15 cellular contexts compared by ENCODE assay signal in genomic region chrX:80667967-80668366, GRCh38.
DNase-seq lines count a peak whose midpoint lies in the region; ATAC-seq lines count a peak whose summit lies in the region.
"Had no signal": no experiment of that assay in that cellular context is flagged by ENCODE, and none has a peak within 500 bp of the region (broad histone marks: within the 10 kb centered on the region; RNA-seq: fewer than 3 reads in every experiment).

No MANE protein-coding gene starts in this region.

- H3K27ac Mint-ChIP-seq in activated CD4-positive, alpha-beta memory T cell treated with anti-CD3 and anti-CD28 coated beads for 36 hours = no peak overlapping the region
- H3K27ac Mint-ChIP-seq in activated CD4-positive, alpha-beta memory T cell treated with anti-CD3 and anti-CD28 coated beads, Interleukin-2, amount 10 ng/mL, durations not matched to agents 7 days and 5 days = no peak overlapping the region

- H3K27me3 Mint-ChIP-seq in activated CD4-positive, alpha-beta memory T cell treated with anti-CD3 and anti-CD28 coated beads for 36 hours = no peaks in the 10 kb centered on the region
- no peaks in the 10 kb centered on the region for H3K27me3 Mint-ChIP-seq in activated CD4-positive, alpha-beta memory T cell treated with anti-CD3 and anti-CD28 coated beads, Interleukin-2, amount 10 ng/mL, durations not matched to agents 7 days and 5 days

- CTCF ChIA-PET in activated CD4-positive, alpha-beta memory T cell treated with anti-CD3 and anti-CD28 coated beads for 36 hours (lab: Charles Lee) = no interaction called here
- CTCF ChIA-PET in activated CD4-positive, alpha-beta memory T cell treated with anti-CD3 and anti-CD28 coated beads, Interleukin-2, amount 10 ng/mL, durations not matched to agents 7 days and 5 days (lab: Charles Lee) = no interaction called here

- no peak overlapping the region for H3K4me3 Mint-ChIP-seq in activated CD4-positive, alpha-beta memory T cell treated with anti-CD3 and anti-CD28 coated beads for 36 hours
- H3K4me3 Mint-ChIP-seq in activated CD4-positive, alpha-beta memory T cell treated with anti-CD3 and anti-CD28 coated beads, Interleukin-2, amount 10 ng/mL, durations not matched to agents 7 days and 5 days = no peak overlapping the region

- ATAC-seq in HG03565 (IDR thresholded peaks at IDR 0.05; ENCODE audit: unreplicated experiment) = peak; percentile 84
- ATAC-seq in GM19023 (IDR thresholded peaks at IDR 0.05; ENCODE audit: unreplicated experiment) = no peak
- ATAC-seq: A549 had no signal

- H3K9me3 Mint-ChIP-seq in activated CD4-positive, alpha-beta memory T cell treated with anti-CD3 and anti-CD28 coated beads for 36 hours = no peaks in the 10 kb centered on the region
- no peaks in the 10 kb centered on the region for H3K9me3 Mint-ChIP-seq in activated CD4-positive, alpha-beta memory T cell treated with anti-CD3 and anti-CD28 coated beads, Interleukin-2, amount 10 ng/mL, durations not matched to agents 7 days and 5 days

- intact Hi-C loops in activated CD4-positive, alpha-beta memory T cell treated with anti-CD3 and anti-CD28 coated beads for 36 hours (cut with micrococcal nuclease) = loop anchor here (1.0 to 10.0 kb wide), 2 partner anchors 140 to 457 kb away; no protein-coding TSS in a partner anchor

- H3K36me3 Mint-ChIP-seq in activated CD4-positive, alpha-beta memory T cell treated with anti-CD3 and anti-CD28 coated beads for 36 hours = peaks cover 1% of the 10 kb centered on the region
- peaks cover 6% of the 10 kb centered on the region for H3K36me3 Mint-ChIP-seq in activated CD4-positive, alpha-beta memory T cell treated with anti-CD3 and anti-CD28 coated beads, Interleukin-2, amount 10 ng/mL, durations not matched to agents 7 days and 5 days (ENCODE audit: low read depth)

- peaks cover 5% of the 10 kb centered on the region for H3K4me1 Mint-ChIP-seq in activated CD4-positive, alpha-beta memory T cell treated with anti-CD3 and anti-CD28 coated beads for 36 hours (ENCODE audit: low read depth)
- peaks cover 7% of the 10 kb centered on the region for H3K4me1 Mint-ChIP-seq in activated CD4-positive, alpha-beta memory T cell treated with anti-CD3 and anti-CD28 coated beads, Interleukin-2, amount 10 ng/mL, durations not matched to agents 7 days and 5 days

- DNase-seq in activated CD4-positive, alpha-beta memory T cell treated with anti-CD3 and anti-CD28 coated beads for 36 hours = peak; percentile 56
- DNase-seq in activated CD4-positive, alpha-beta memory T cell treated with anti-CD3 and anti-CD28 coated beads, Interleukin-2, amount 10 ng/mL, durations not matched to agents 7 days and 5 days = no peak
- DNase-seq in stimulated activated CD4-positive, alpha-beta T cell treated with anti-CD3 and anti-CD28 coated beads, Interleukin-4, amount 100 ng/mL, for 24 hours = peak; percentile 11
- DNase-seq in stimulated activated CD4-positive, alpha-beta T cell treated with anti-CD3 and anti-CD28 coated beads, Interleukin-4, amount 100 ng/mL, for 4 hours = no peak
- DNase-seq in COLO829 (ENCODE audit: low spot score) = no peak
- DNase-seq: GDM1, HCEC 1CT, NCI-H1436, NCI-H2029 treated with DMSO at 0.1 percent for 48 hours, NCI-H2171 treated with DMSO at 0.1 percent for 48 hours, NCI-H748 treated with DMSO at 0.1 percent for 48 hours, SJCRH30 had no signal

- POLR2A ChIA-PET in activated CD4-positive, alpha-beta memory T cell treated with anti-CD3 and anti-CD28 coated beads for 36 hours (lab: Charles Lee) = no interaction called here
- POLR2A ChIA-PET in activated CD4-positive, alpha-beta memory T cell treated with anti-CD3 and anti-CD28 coated beads, Interleukin-2, amount 10 ng/mL, durations not matched to agents 7 days and 5 days (lab: Charles Lee) = no interaction called here

Comparison
In these comparisons a context has a peak if more than half of its experiments do, and no peak if none do; other contexts are left out.
1. DNase-seq: peak in activated CD4-positive, alpha-beta memory T cell treated with anti-CD3 and anti-CD28 coated beads for 36 hours (single experiment) and stimulated activated CD4-positive, alpha-beta T cell treated with anti-CD3 and anti-CD28 coated beads, Interleukin-4, amount 100 ng/mL, for 24 hours (single experiment); none in activated CD4-positive, alpha-beta memory T cell treated with anti-CD3 and anti-CD28 coated beads, Interleukin-2, amount 10 ng/mL, durations not matched to agents 7 days and 5 days (single experiment), stimulated activated CD4-positive, alpha-beta T cell treated with anti-CD3 and anti-CD28 coated beads, Interleukin-4, amount 100 ng/mL, for 4 hours (0 of 2) and COLO829 (single experiment).